In the genomic region with DNA sequence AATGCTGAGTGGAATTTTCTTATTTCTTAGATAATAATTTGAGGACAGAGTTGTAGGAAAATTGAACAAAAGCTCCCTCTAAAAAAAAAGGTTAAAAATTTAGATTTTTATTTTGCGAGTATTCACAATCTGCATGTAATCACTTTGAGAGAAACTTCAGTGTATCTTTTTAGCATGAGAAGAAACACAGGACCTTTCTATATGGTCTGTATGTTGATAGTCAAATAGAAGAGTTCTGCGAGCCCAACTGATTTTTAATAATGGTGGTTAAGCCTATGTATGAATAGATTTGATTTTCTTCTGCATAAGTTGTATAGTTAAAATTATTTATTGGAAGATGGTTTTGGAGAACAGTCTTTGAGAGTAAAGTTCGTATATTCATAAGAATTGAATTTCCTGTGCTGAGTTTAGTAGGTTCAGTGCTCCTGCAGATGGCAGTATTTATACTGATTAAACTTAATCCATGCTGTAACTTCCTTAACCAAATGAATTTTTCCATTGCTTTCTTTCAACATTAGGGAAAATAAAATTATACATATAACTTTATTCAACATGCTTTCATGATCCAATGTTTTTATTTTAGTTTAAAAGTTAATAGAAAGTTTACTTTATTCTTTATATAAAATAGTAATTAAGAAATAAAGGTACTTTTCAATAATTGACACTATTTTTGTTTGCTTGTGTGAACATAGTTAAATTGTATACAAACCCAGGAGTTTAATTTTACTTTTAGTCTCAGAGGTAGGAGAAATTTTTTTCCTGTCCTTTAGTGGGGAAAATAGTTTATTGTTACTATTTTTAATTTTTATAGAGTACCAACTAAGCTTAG, we compare ENCODE assay signal across 10 cellular contexts. TPM values are rescaled to one million over a fixed set of nuclear protein-coding genes. Genes with fewer than 3 reads are reported as not detected.
A peak's percentile ranks its signal among the peaks of the same experiment; 100 is the strongest.
DNase-seq lines count a peak whose midpoint lies in the region; TF ChIP-seq lines count a peak whose summit lies in the region.
"Had no signal": no experiment of that assay in that cellular context is flagged by ENCODE, and none has a peak within 500 bp of the region (broad histone marks: within the 10 kb centered on the region; RNA-seq: fewer than 3 reads in every experiment).

No MANE protein-coding gene starts in this region.

- TF ChIP-seq POLR2A in breast epithelium (IDR thresholded peaks at IDR 0.05): no peak

- H3K4me1 Mint-ChIP-seq in MCF 10A (ENCODE audit: insufficient read depth, unreplicated experiment) (peaks cover 28% of the 10 kb centered on the region), type B pancreatic cell (ENCODE audit: unreplicated experiment) (no peaks in the 10 kb centered on the region)

- TF ChIP-seq RAD21 in SK-N-SH (IDR thresholded peaks at IDR 0.05; ENCODE audit: low read length): peak; percentile 43; the same call in 1 of the 2 replicates

- H3K9me3 Mint-ChIP-seq in MCF 10A (ENCODE audit: unreplicated experiment) (no peaks in the 10 kb centered on the region), type B pancreatic cell (no peaks in the 10 kb centered on the region)

- no peak for TF ChIP-seq EP300 in SK-N-SH (IDR thresholded peaks at IDR 0.05; ENCODE audit: borderline replicate concordance in 1 of 2, low read depth in 1 of 2, low read length in 1 of 2)

- H3K36me3 Mint-ChIP-seq in MCF 10A (ENCODE audit: insufficient read depth, unreplicated experiment): peaks cover 80% of the 10 kb centered on the region
- H3K36me3 Mint-ChIP-seq in type B pancreatic cell: peaks cover 19% of the 10 kb centered on the region

- H4K20me1 ChIP-seq in SK-N-SH (ENCODE audit: insufficient read depth): peaks cover 8% of the 10 kb centered on the region

- no TSS peak for BruUV-seq in MCF 10A (replicated peaks; lab: Mats Ljungman, UMichigan)

- no peak overlapping the region for H3K27ac Mint-ChIP-seq in MCF 10A (ENCODE audit: low read depth, unreplicated experiment)
- no peak overlapping the region for H3K27ac Mint-ChIP-seq in type B pancreatic cell

- H3K4me1 ChIP-seq in breast epithelium (no peaks in the 10 kb centered on the region), SK-N-SH (ENCODE audit: control insufficient read depth in 1 of 2, insufficient read depth in 2 of 2, low read depth in 1 of 2, low read length in 1 of 2) (peaks cover 0 to 6% of the 10 kb centered on the region in 2 experiments; a peak in 3 of 4 replicates)

- no peak overlapping the region for H3K4me2 ChIP-seq in SK-N-SH

- H3K79me2 ChIP-seq in SK-N-SH (ENCODE audit: insufficient read depth): peaks cover 82% of the 10 kb centered on the region

- TF ChIP-seq CTCF in MCF 10A (IDR thresholded peaks at IDR 0.05; ENCODE audit: unreplicated experiment) (peak; percentile 46), breast epithelium (IDR thresholded peaks at IDR 0.05) (no peak), SK-N-SH (IDR thresholded peaks at IDR 0.05) (peak; percentile 71), fibroblast of villous mesenchyme (IDR thresholded peaks at IDR 0.05; ENCODE audit: insufficient read depth, low read depth, low read length) (peak; percentile 50), type B pancreatic cell (conservative IDR thresholded peaks at IDR 0.05) (peak; percentile 63)

- intact Hi-C loops in MCF 10A (cut with micrococcal nuclease) (no loop called here), breast epithelium (cut with DNase I; ENCODE audit: low total_unique reads) (no loop called here)

- WGBS in SK-N-SH (ENCODE audit: low lambda C conversion rate): 61% methylated on average over 3 of the region's 3 CpGs

- H3K4me3 ChIP-seq in breast epithelium: no peak overlapping the region
- H3K4me3 ChIP-seq in SK-N-SH (ENCODE audit: low read depth in 2 of 2, low read length in 1 of 2): peak overlapping the region in 1 of 2 experiments; percentile 23; a peak in 1 of 4 replicates
- no peak overlapping the region for H3K4me3 ChIP-seq in fibroblast of villous mesenchyme (ENCODE audit: low read depth, low read length)

- peaks cover 14% of the 10 kb centered on the region for H3F3A ChIP-seq in SK-N-SH (replicated peaks; ENCODE audit: insufficient read depth)

- CTCF ChIA-PET in MCF 10A (lab: Yijun Ruan, JAX) (interaction anchor here (0.6 to 3.4 kb wide), 22 partner anchors 9 to 1620 kb away, joined by 3 to 18 read pairs (median 4); no protein-coding TSS in a partner anchor), SK-N-SH (lab: Yijun Ruan, JAX) (interaction anchor here (0.6 to 2.4 kb wide), 13 partner anchors 8 to 499 kb away, joined by 3 to 9 read pairs (median 3); no protein-coding TSS in a partner anchor)

- H3K27me3 Mint-ChIP-seq in MCF 10A (ENCODE audit: insufficient read depth, unreplicated experiment) (no peaks in the 10 kb centered on the region), type B pancreatic cell (no peaks in the 10 kb centered on the region)

- POLR2A ChIA-PET in MCF 10A (lab: Yijun Ruan, JAX) (interaction anchor here (1.4 to 1.5 kb wide), 2 partner anchors 13 to 20 kb away, joined by 3 to 4 read pairs; partner anchors contain the start of gene TCERG1), SK-N-SH (lab: Yijun Ruan, JAX) (interaction anchor here (0.6 kb wide), 1 partner anchor 472 kb away, joined by 3 read pairs; no protein-coding TSS in a partner anchor)

- H3K27me3 ChIP-seq in breast epithelium (no peaks in the 10 kb centered on the region), SK-N-SH (ENCODE audit: insufficient read depth) (no peaks in the 10 kb centered on the region)

- H3K36me3 ChIP-seq in breast epithelium (peaks cover 6% of the 10 kb centered on the region), SK-N-SH (replicated peaks in 1 of 2; ENCODE audit: control insufficient read depth in 1 of 2, insufficient read depth in 2 of 2, low read length in 1 of 2) (peaks cover 77 to 82% of the 10 kb centered on the region in 2 experiments)

- H3K4me3 Mint-ChIP-seq in MCF 10A (ENCODE audit: unreplicated experiment): no peak overlapping the region
- no peak overlapping the region for H3K4me3 Mint-ChIP-seq in type B pancreatic cell

- DNase-seq in MCF 10A (ENCODE audit: unreplicated experiment): peak; percentile 32
- no peak for DNase-seq in breast epithelium (ENCODE audit: low spot score in 2 of 2)
- DNase-seq in SK-N-SH: peak; percentile 28
- DNase-seq in fibroblast of villous mesenchyme (ENCODE audit: low read depth): peak; percentile 37
- DNase-seq in type B pancreatic cell (ENCODE audit: extremely low spot score, unreplicated experiment): no peak
- DNase-seq in NOMO-1 treated with dmso at 0.1 percent for 144 hours (lab: John Stamatoyannopoulos, UW; ENCODE audit: unreplicated experiment): no peak
- no peak for DNase-seq in activated CD8-positive, alpha-beta memory T cell treated with anti-CD3 and anti-CD28 coated beads, Interleukin-2, amount 50 U/mL, for 48 hours
- DNase-seq in COR-L47 (lab: John Stamatoyannopoulos, UW): no peak
- DNase-seq: activated T-cell treated with anti-CD3 and anti-CD28 coated beads, Interleukin-2, amount 50 U/mL, for 1 hour had no signal

- no peak overlapping the region for H3K27ac ChIP-seq in breast epithelium
- peak overlapping the region in 1 of 2 experiments; percentile 21; a peak in 1 of 4 replicates for H3K27ac ChIP-seq in SK-N-SH (ENCODE audit: low read depth in 2 of 2, low read length in 1 of 2)

- H3K9me2 ChIP-seq in SK-N-SH: no peaks in the 10 kb centered on the region

- H2AFZ ChIP-seq in SK-N-SH (ENCODE audit: low read depth): 0 out of 2 replicates have a peak overlapping the region, but pooled peaks have one; percentile 18

- no peak overlapping the region for H3K9ac ChIP-seq in SK-N-SH

- H3K9me3 ChIP-seq in breast epithelium (no peaks in the 10 kb centered on the region), SK-N-SH (no peaks in the 10 kb centered on the region)

TF ChIP-seq in SK-N-SH, 30 proteins besides CTCF, POLR2A, EP300 and RAD21 (continues in another document):
- TF ChIP-seq MXI1 (IDR thresholded peaks at IDR 0.05; ENCODE audit: low read depth, low read length) (no peak), TAF1 (IDR thresholded peaks at IDR 0.05; ENCODE audit: borderline replicate concordance, low read depth, low read length) (no peak), NRF1 (IDR thresholded peaks at IDR 0.05; ENCODE audit: low read depth, low read length) (no peak), CHD2 (IDR thresholded peaks at IDR 0.05; ENCODE audit: low read length, partially characterized antibody) (no peak), GATA2 (CRISPR knock-in tag; IDR thresholded peaks at IDR 0.05) (no peak), POLR2AphosphoS5 (IDR thresholded peaks at IDR 0.05; ENCODE audit: low read depth, low read length) (no peak), FOSL2 (IDR thresholded peaks at IDR 0.05; ENCODE audit: borderline replicate concordance, low read depth) (no peak), GABPA (IDR thresholded peaks at IDR 0.05; ENCODE audit: low read depth) (no peak), MAX (IDR thresholded peaks at IDR 0.05; ENCODE audit: low read depth) (no peak), YY1 (IDR thresholded peaks at IDR 0.05; ENCODE audit: low read depth) (no peak), MEF2A (IDR thresholded peaks at IDR 0.05; ENCODE audit: borderline replicate concordance, low read depth) (no peak)
- TF ChIP-seq, protein P1, sequence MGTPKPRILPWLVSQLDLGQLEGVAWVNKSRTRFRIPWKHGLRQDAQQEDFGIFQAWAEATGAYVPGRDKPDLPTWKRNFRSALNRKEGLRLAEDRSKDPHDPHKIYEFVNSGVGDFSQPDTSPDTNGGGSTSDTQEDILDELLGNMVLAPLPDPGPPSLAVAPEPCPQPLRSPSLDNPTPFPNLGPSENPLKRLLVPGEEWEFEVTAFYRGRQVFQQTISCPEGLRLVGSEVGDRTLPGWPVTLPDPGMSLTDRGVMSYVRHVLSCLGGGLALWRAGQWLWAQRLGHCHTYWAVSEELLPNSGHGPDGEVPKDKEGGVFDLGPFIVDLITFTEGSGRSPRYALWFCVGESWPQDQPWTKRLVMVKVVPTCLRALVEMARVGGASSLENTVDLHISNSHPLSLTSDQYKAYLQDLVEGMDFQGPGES (IDR thresholded peaks at IDR 0.05; ENCODE audit: low read depth, low read length): no peak

RNA-seq across cellular contexts. Expression of gene TCERG1, which starts 19.6 kb away (rescaled TPM):
- total RNA-seq in MCF 10A (2022): 128 and 134 TPM in 2 replicates
- total RNA-seq in breast epithelium: 100 to 1,000 TPM in 1 of 3 donors, 10 to 100 TPM in 2; 48.0 to 119 (median 79.3) TPM
- 38.5 and 47.3 TPM in 2 replicates for polyA plus RNA-seq in SK-N-SH (2012; rRNA removed)
- 21.6 and 26.7 TPM in 2 replicates for polyA plus RNA-seq in SK-N-SH (2012; cell fraction: cytosol; rRNA removed)
- 72.8 and 132 TPM in 2 replicates for polyA plus RNA-seq in SK-N-SH (2012; cell fraction: nucleus; rRNA removed)
- 56.7 and 71.7 TPM in 2 replicates for total RNA-seq in fibroblast of villous mesenchyme
- 72.8 and 101 TPM in 2 replicates for total RNA-seq in type B pancreatic cell (ENCODE audit: low replicate concordance)

RNA-seq across cellular contexts. Expression of gene GPR151, which starts 49.3 kb away (rescaled TPM):
- total RNA-seq in MCF 10A (2022) (not detected in 2 replicates), breast epithelium (not detected), fibroblast of villous mesenchyme (not detected in 2 replicates), type B pancreatic cell (ENCODE audit: low replicate concordance) (not detected in 2 replicates)
- not detected in 2 replicates for polyA plus RNA-seq in SK-N-SH (2012; rRNA removed)
- polyA plus RNA-seq in SK-N-SH (2012; cell fraction: cytosol; rRNA removed): not detected in 2 replicates
- not detected in 2 replicates for polyA plus RNA-seq in SK-N-SH (2012; cell fraction: nucleus; rRNA removed)
- total RNA-seq: H1 had no signal

Comparison
In these comparisons a context has a peak if more than half of its experiments do, and no peak if none do; other contexts are left out.
1. DNase-seq: peak in MCF 10A (single experiment), SK-N-SH (single experiment) and fibroblast of villous mesenchyme (single experiment); none in breast epithelium (0 of 2), type B pancreatic cell (single experiment), NOMO-1 treated with dmso at 0.1 percent for 144 hours (single experiment), activated CD8-positive, alpha-beta memory T cell treated with anti-CD3 and anti-CD28 coated beads, Interleukin-2, amount 50 U/mL, for 48 hours (single experiment) and COR-L47 (single experiment).
2. CTCF ChIP-seq: peak in MCF 10A (single experiment), SK-N-SH (single experiment), fibroblast of villous mesenchyme (single experiment) and type B pancreatic cell (single experiment); none in breast epithelium (0 of 3).